29 cellular contexts compared by ENCODE assay signal in the genomic region with DNA sequence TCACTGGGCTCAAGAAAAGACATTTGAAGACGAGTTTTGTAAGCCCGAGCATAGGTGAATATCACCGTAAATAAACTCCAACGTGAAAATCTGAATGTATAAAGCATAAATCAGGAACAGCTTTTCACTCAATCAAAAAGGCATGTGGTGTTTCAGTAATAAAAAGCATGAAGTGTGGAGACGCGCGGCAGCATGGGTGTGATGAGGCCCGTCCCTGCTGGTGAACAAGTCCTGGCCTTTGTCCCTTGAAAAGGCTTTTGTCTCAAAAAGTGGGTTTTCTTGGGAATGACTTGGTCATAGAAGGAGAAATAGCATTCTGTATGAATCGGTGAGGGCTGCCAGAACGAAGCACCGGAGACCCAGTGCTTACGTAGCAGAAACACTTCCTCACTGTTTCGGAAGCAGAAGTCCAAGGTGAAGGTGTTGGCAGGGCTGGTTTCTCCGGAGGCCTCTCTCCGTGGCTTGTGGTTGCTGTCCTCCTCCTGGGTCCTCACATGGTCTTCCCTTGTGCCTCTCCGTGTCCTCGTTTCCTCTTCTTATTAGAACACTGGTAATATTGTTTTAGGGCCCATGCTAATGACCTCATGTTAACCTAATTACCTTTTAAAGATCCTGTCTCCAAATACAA. TPM values are rescaled to one million over a fixed set of nuclear protein-coding genes. Genes with fewer than 3 reads are reported as not detected.
A peak's percentile ranks its signal among the peaks of the same experiment; 100 is the strongest.
DNase-seq lines count a peak whose midpoint lies in the region; ATAC-seq, FAIRE-seq and TF ChIP-seq lines count a peak whose summit lies in the region.
"Had no signal": no experiment of that assay in that cellular context is flagged by ENCODE, and none has a peak within 500 bp of the region (broad histone marks: within the 10 kb centered on the region; RNA-seq: fewer than 3 reads in every experiment).

No MANE protein-coding gene starts in this region.

- no peak overlapping the region for H3K27ac Mint-ChIP-seq in naive thymus-derived CD8-positive, alpha-beta T cell
- no peak overlapping the region for H3K27ac Mint-ChIP-seq in CD4-positive, alpha-beta T cell
- H3K27ac Mint-ChIP-seq: activated CD4-positive, alpha-beta T cell treated with anti-CD3 and anti-CD28 coated beads, Interleukin-2, amount 10 ng/mL, durations not matched to agents 24 days and 14 days; activated naive CD8-positive, alpha-beta T cell treated with anti-CD3 and anti-CD28 coated beads, Interleukin-2, amount 50 U/mL, for 24 hours; dendritic cell treated with granulocyte-macrophage colony-stimulating factor and Interleukin-4, amounts not matched to agents 40 ng/mL and 50 ng/mL, for 4 days; memory B cell; stimulated activated naive CD8-positive, alpha-beta T cell treated with anti-CD3 and anti-CD28 coated beads, Interleukin-15, Interleukin-2, amounts not matched to agents 100 ng/mL and 50 ng/mL, for 24 hours; type B pancreatic cell had no signal

- no peak for TF ChIP-seq CTCF in endothelial cell of umbilical vein (IDR thresholded peaks at IDR 0.05; ENCODE audit: extremely low read depth in 1 of 2, insufficient read depth in 1 of 2, low read depth in 1 of 2, low read length in 2 of 2)
- no peak for TF ChIP-seq CTCF in spleen (IDR thresholded peaks at IDR 0.05 in 8 of 11, conservative IDR thresholded peaks at IDR 0.05 in 3 of 11)
- TF ChIP-seq CTCF in CD4-positive, alpha-beta T cell (IDR thresholded peaks at IDR 0.05) = no peak
- no peak for TF ChIP-seq CTCF in OCI-LY7 (conservative IDR thresholded peaks at IDR 0.05; ENCODE audit: low read length)

- H3K27me3 ChIP-seq in endothelial cell of umbilical vein (ENCODE audit: control insufficient read depth in 2 of 2, insufficient read depth in 2 of 2, low read length in 2 of 2) = no peaks in the 10 kb centered on the region
- H3K27me3 ChIP-seq in spleen (replicated peaks in 1 of 7) = peaks cover 0 to 4% (median 0%) of the 10 kb centered on the region in 7 donors
- no peaks in the 10 kb centered on the region for H3K27me3 ChIP-seq in CD4-positive, alpha-beta T cell (ENCODE audit: control insufficient read depth, insufficient read depth, low read length)

- POLR2A ChIA-PET in endothelial cell of umbilical vein (lab: Charles Lee) (no interaction called here), OCI-LY7 (lab: Charles Lee) (no interaction called here)
- POLR2A ChIA-PET in naive thymus-derived CD8-positive, alpha-beta T cell (lab: Charles Lee) = no interaction called here
- POLR2A ChIA-PET in CD4-positive, alpha-beta T cell (lab: Charles Lee) = no interaction called here

- no peak overlapping the region for H3K4me2 ChIP-seq in endothelial cell of umbilical vein (ENCODE audit: insufficient read depth, low read length)
- no peak overlapping the region for H3K4me2 ChIP-seq in OCI-LY7 (ENCODE audit: low read length)

- DNase-seq in HTR-8/SVneo (ENCODE audit: insufficient read length, low spot score) = no peak
- peak; percentile 27 for DNase-seq in SK-MEL-5 (ENCODE audit: low read depth, low spot score)
- no peak for DNase-seq in endothelial cell of umbilical vein (ENCODE audit: low read depth, low spot score)
- DNase-seq in spleen = peak; percentile 76
- DNase-seq in naive thymus-derived CD8-positive, alpha-beta T cell = no peak
- DNase-seq in activated T-cell treated with anti-CD3 and anti-CD28 coated beads for 4 hours = no peak
- DNase-seq in CD4-positive, alpha-beta T cell = no peak
- no peak for DNase-seq in OCI-LY7 (ENCODE audit: low spot score)
- DNase-seq: activated CD4-positive, alpha-beta T cell treated with anti-CD3 and anti-CD28 coated beads, Interleukin-2, amount 10 ng/mL, durations not matched to agents 24 days and 14 days; activated naive CD8-positive, alpha-beta T cell treated with anti-CD3 and anti-CD28 coated beads, Interleukin-2, amount 50 U/mL, for 24 hours; activated T-cell treated with anti-CD3 and anti-CD28 coated beads, Interleukin-2, amount 50 U/mL, for 48 hours; COR-L47; DMS79 treated with DMSO at 0.1 percent for 48 hours; GF-D8; NCI-H1048; NCI-H1930; NCI-H524 treated with DMSO at 0.1 percent for 48 hours; occipital lobe; RPMI8226; SK-N-SH; WERI-Rb-1 had no signal

- BruUV-seq in endothelial cell of umbilical vein (replicated peaks; lab: Mats Ljungman, UMichigan) = no TSS peak
- BruUV-seq in OCI-LY7 (replicated peaks; lab: Mats Ljungman, UMichigan) = no TSS peak

- TF ChIP-seq POLR2A in endothelial cell of umbilical vein (IDR thresholded peaks at IDR 0.05; ENCODE audit: low read depth, low read length) = no peak
- no peak for TF ChIP-seq POLR2A in spleen (IDR thresholded peaks at IDR 0.05)

- peaks cover 2 to 13% (median 7%) of the 10 kb centered on the region in 4 donors for H3K4me1 Mint-ChIP-seq in naive thymus-derived CD8-positive, alpha-beta T cell
- H3K4me1 Mint-ChIP-seq in CD4-positive, alpha-beta T cell (ENCODE audit: low read depth) = no peaks in the 10 kb centered on the region
- H3K4me1 Mint-ChIP-seq: memory B cell had no signal

- FAIRE-seq in HTR-8/SVneo (lab: Jason Lieb, UNC) = peak; percentile 33
- peak; percentile 63 for FAIRE-seq in endothelial cell of umbilical vein (lab: Jason Lieb, UNC)
- FAIRE-seq: endometrium had no signal

- no peak overlapping the region for H3K4me3 Mint-ChIP-seq in naive thymus-derived CD8-positive, alpha-beta T cell
- H3K4me3 Mint-ChIP-seq in CD4-positive, alpha-beta T cell = no peak overlapping the region
- H3K4me3 Mint-ChIP-seq: activated CD4-positive, alpha-beta T cell treated with anti-CD3 and anti-CD28 coated beads, Interleukin-2, amount 10 ng/mL, durations not matched to agents 24 days and 14 days; activated naive CD8-positive, alpha-beta T cell treated with anti-CD3 and anti-CD28 coated beads, Interleukin-2, amount 50 U/mL, for 24 hours; central memory CD8-positive, alpha-beta T cell; dendritic cell treated with granulocyte-macrophage colony-stimulating factor and Interleukin-4, amounts not matched to agents 40 ng/mL and 50 ng/mL, for 4 days; memory B cell; stimulated activated naive CD8-positive, alpha-beta T cell treated with anti-CD3 and anti-CD28 coated beads, Interleukin-15, Interleukin-2, amounts not matched to agents 100 ng/mL and 50 ng/mL, for 24 hours; type B pancreatic cell had no signal

- H4K20me1 ChIP-seq in endothelial cell of umbilical vein (replicated peaks; ENCODE audit: control insufficient read depth, extremely low read depth, insufficient read depth, low read length) (no peaks in the 10 kb centered on the region), OCI-LY7 (ENCODE audit: insufficient read depth, low read length) (no peaks in the 10 kb centered on the region)

- H3K9me2 ChIP-seq in OCI-LY7 (ENCODE audit: insufficient read depth, low read length) = no peaks in the 10 kb centered on the region
- H3K9me2 ChIP-seq: SK-N-SH had no signal

- H2AFZ ChIP-seq in endothelial cell of umbilical vein (ENCODE audit: low read depth, low read length) (no peak overlapping the region), OCI-LY7 (ENCODE audit: low read length) (no peak overlapping the region)

- H3K4me3 ChIP-seq in endothelial cell of umbilical vein (replicated peaks in 1 of 3; ENCODE audit: insufficient read depth in 1 of 3, low read depth in 1 of 3, low read length in 3 of 3) = no peak overlapping the region
- H3K4me3 ChIP-seq in spleen = no peak overlapping the region
- no peak overlapping the region for H3K4me3 ChIP-seq in OCI-LY7 (ENCODE audit: low read depth, low read length, poor library complexity, severe bottlenecking)
- H3K4me3 ChIP-seq: gastroesophageal sphincter had no signal

- H3K36me3 Mint-ChIP-seq in naive thymus-derived CD8-positive, alpha-beta T cell = no peaks in the 10 kb centered on the region
- no peaks in the 10 kb centered on the region for H3K36me3 Mint-ChIP-seq in CD4-positive, alpha-beta T cell (ENCODE audit: low read depth)
- H3K36me3 Mint-ChIP-seq: memory B cell, type B pancreatic cell had no signal

- no peaks in the 10 kb centered on the region for H3K9me3 Mint-ChIP-seq in naive thymus-derived CD8-positive, alpha-beta T cell
- no peaks in the 10 kb centered on the region for H3K9me3 Mint-ChIP-seq in CD4-positive, alpha-beta T cell
- H3K9me3 Mint-ChIP-seq: activated CD4-positive, alpha-beta T cell treated with anti-CD3 and anti-CD28 coated beads, Interleukin-2, amount 10 ng/mL, durations not matched to agents 24 days and 14 days; activated naive CD8-positive, alpha-beta T cell treated with anti-CD3 and anti-CD28 coated beads, Interleukin-2, amount 50 U/mL, for 24 hours; central memory CD8-positive, alpha-beta T cell; dendritic cell treated with granulocyte-macrophage colony-stimulating factor and Interleukin-4, amounts not matched to agents 40 ng/mL and 50 ng/mL, for 4 days; memory B cell; stimulated activated naive CD8-positive, alpha-beta T cell treated with anti-CD3 and anti-CD28 coated beads, Interleukin-15, Interleukin-2, amounts not matched to agents 100 ng/mL and 50 ng/mL, for 24 hours; type B pancreatic cell had no signal

- peaks cover 1 to 15% (median 5%) of the 10 kb centered on the region in 5 donors for H3K27me3 Mint-ChIP-seq in naive thymus-derived CD8-positive, alpha-beta T cell
- H3K27me3 Mint-ChIP-seq in CD4-positive, alpha-beta T cell = no peaks in the 10 kb centered on the region
- H3K27me3 Mint-ChIP-seq: stimulated activated naive CD8-positive, alpha-beta T cell treated with anti-CD3 and anti-CD28 coated beads, Interleukin-15, Interleukin-2, amounts not matched to agents 100 ng/mL and 50 ng/mL, for 24 hours had no signal

- H3K4me1 ChIP-seq in endothelial cell of umbilical vein (ENCODE audit: control insufficient read depth, extremely low read depth, insufficient read depth, low read length) (peaks cover 17% of the 10 kb centered on the region), spleen (peaks cover 0 to 21% (median 10%) of the 10 kb centered on the region in 6 donors), OCI-LY7 (ENCODE audit: insufficient read depth, low read length, poor library complexity, severe bottlenecking) (peaks cover 3% of the 10 kb centered on the region)
- H3K4me1 ChIP-seq: gastroesophageal sphincter had no signal

- H3K79me2 ChIP-seq in endothelial cell of umbilical vein (ENCODE audit: control insufficient read depth, insufficient read depth, low read length) (no peaks in the 10 kb centered on the region), OCI-LY7 (ENCODE audit: insufficient read depth, low read depth, low read length) (no peaks in the 10 kb centered on the region)

- H3K27ac ChIP-seq in endothelial cell of umbilical vein (ENCODE audit: insufficient read depth, low read depth, low read length) (peak overlapping the region; percentile 66), spleen (peak overlapping the region in 4 of 8 donors; percentile 2 to 32 (median 30)), OCI-LY7 (ENCODE audit: low read depth, low read length, poor library complexity, severe bottlenecking) (no peak overlapping the region)
- H3K27ac ChIP-seq in CD4-positive, alpha-beta T cell (ENCODE audit: low read depth, low read length) = no peak overlapping the region
- H3K27ac ChIP-seq: gastroesophageal sphincter, WERI-Rb-1 had no signal

- H3K36me3 ChIP-seq in endothelial cell of umbilical vein (ENCODE audit: control insufficient read depth in 2 of 2, extremely low read depth in 1 of 2, insufficient read depth in 2 of 2, low read length in 2 of 2) (no peaks in the 10 kb centered on the region), spleen (peaks cover 0 to 28% (median 0%) of the 10 kb centered on the region in 6 donors), OCI-LY7 (ENCODE audit: insufficient read depth, low read length) (no peaks in the 10 kb centered on the region)
- H3K36me3 ChIP-seq: gastroesophageal sphincter, WERI-Rb-1 had no signal

- dilution Hi-C loops in endothelial cell of umbilical vein (cut with MboI; ENCODE audit: extremely low pct_ligation_motif_present, low sequenced_read_pairs) = no loop called here

- WGBS in spleen, 5 donors = 65 to 83% (median 71%) methylated on average over 17 of the region's 17 CpGs

- in situ Hi-C loops in SK-MEL-5 (cut with HindIII; ENCODE audit: low pct_unique_long_range_greater_than_20kb, low sequenced_read_pairs) = no loop called here

- CTCF ChIA-PET in endothelial cell of umbilical vein (lab: Charles Lee) (no interaction called here), OCI-LY7 (lab: Charles Lee; ENCODE audit: unreplicated experiment) (no interaction called here)
- CTCF ChIA-PET in CD4-positive, alpha-beta T cell (lab: Charles Lee) = no interaction called here

- H3K9me1 ChIP-seq in endothelial cell of umbilical vein (replicated peaks; ENCODE audit: control insufficient read depth, extremely low read depth, insufficient read depth, low read length) = no peaks in the 10 kb centered on the region

- intact Hi-C loops in endothelial cell of umbilical vein (cut with micrococcal nuclease) (loop anchor here (2.0 kb wide), 1 partner anchor 46 kb away; no protein-coding TSS in a partner anchor), spleen (cut with DNase I; ENCODE audit: low total_unique reads) (no loop called here), OCI-LY7 (cut with micrococcal nuclease; ENCODE audit: unreplicated experiment) (no loop called here)
- intact Hi-C loops in CD4-positive, alpha-beta T cell (cut with DNase I, micrococcal nuclease) = no loop called here

- no peak overlapping the region for H3K9ac ChIP-seq in endothelial cell of umbilical vein (replicated peaks; ENCODE audit: extremely low read depth, insufficient read depth, low read length)
- H3K9ac ChIP-seq: SK-N-SH had no signal

- ATAC-seq in naive thymus-derived CD8-positive, alpha-beta T cell = no peak
- no peak for ATAC-seq in CD4-positive, alpha-beta T cell (ENCODE audit: poor library complexity)
- ATAC-seq: activated naive CD8-positive, alpha-beta T cell treated with anti-CD3 and anti-CD28 coated beads, Interleukin-2, amount 50 U/mL, for 24 hours; gastroesophageal sphincter; left lobe of liver had no signal

- H3K9me3 ChIP-seq in endothelial cell of umbilical vein (replicated peaks; ENCODE audit: control insufficient read depth, insufficient read depth, low read length) (no peaks in the 10 kb centered on the region), spleen (no peaks in the 10 kb centered on the region), OCI-LY7 (ENCODE audit: low read length) (no peaks in the 10 kb centered on the region)
- H3K9me3 ChIP-seq in CD4-positive, alpha-beta T cell (ENCODE audit: control insufficient read depth, low read length) = no peaks in the 10 kb centered on the region
- H3K9me3 ChIP-seq: gastroesophageal sphincter, SK-N-SH had no signal

RNA-seq across cellular contexts. Expression of gene ROPN1L, which starts 24.9 kb away (rescaled TPM):
- total RNA-seq in SK-MEL-5 (2014; rRNA removed; shearing (Covaris generic)) = 0.83 and 1.2 TPM in 2 replicates
- 0.86 TPM in 1 of 2 replicates, not detected in the other for polyA plus RNA-seq in SK-MEL-5 (2015; cell fraction: cytosol; rRNA removed)
- polyA plus RNA-seq in SK-MEL-5 (2015; cell fraction: nucleus; rRNA removed) = not detected in 2 replicates
- 0.55 and 0.60 TPM in 2 replicates for total RNA-seq in endothelial cell of umbilical vein
- 0.13 and 0.30 TPM in 2 replicates for polyA plus RNA-seq in endothelial cell of umbilical vein
- polyA plus RNA-seq in endothelial cell of umbilical vein (2011; cell fraction: cytosol; rRNA removed) = 0.28 and 0.34 TPM in 2 replicates
- polyA plus RNA-seq in endothelial cell of umbilical vein (2011; cell fraction: nucleus; rRNA removed) = 0.48 and 0.70 TPM in 2 replicates
- 0.24 TPM in 1 of 2 replicates, not detected in the other for polyA plus RNA-seq in endothelial cell of umbilical vein (2012)
- polyA minus RNA-seq in endothelial cell of umbilical vein = 0.74 TPM in 1 of 2 replicates, not detected in the other
- polyA minus RNA-seq in endothelial cell of umbilical vein (2011; cell fraction: cytosol; rRNA and poly(A)+ RNA removed) = not detected
- 1.5 and 2.5 TPM in 2 replicates for polyA minus RNA-seq in endothelial cell of umbilical vein (2011; cell fraction: nucleus; rRNA and poly(A)+ RNA removed)
- 10 to 100 TPM in 5 of 7 donors, 1 to 10 TPM in 2; 7.5 to 27.9 (median 15.7) TPM for total RNA-seq in spleen
- 1 to 10 TPM; 2.0 to 7.7 (median 2.4) TPM for polyA plus RNA-seq in spleen
- total RNA-seq in naive thymus-derived CD8-positive, alpha-beta T cell = under 1 TPM in 1 of 2 experiments, not detected in 1; 0.57 TPM
- polyA plus RNA-seq in naive thymus-derived CD8-positive, alpha-beta T cell = 1 to 10 TPM; 1.0 to 1.7 (median 1.6) TPM
- under 1 TPM; 0.42 to 0.58 TPM for total RNA-seq in CD4-positive, alpha-beta T cell
- total RNA-seq in OCI-LY7 (2014; rRNA removed; shearing (Covaris generic)) = 0.35 TPM in 1 of 2 replicates, not detected in the other
- total RNA-seq in OCI-LY7 (2022) = 0.36 TPM in 1 of 2 replicates, not detected in the other
- total RNA-seq: activated CD4-positive, alpha-beta T cell treated with anti-CD3 and anti-CD28 coated beads, Interleukin-2, amount 10 ng/mL, durations not matched to agents 24 days and 14 days had no signal

Comparison
In these comparisons a context has a peak if more than half of its experiments do, and no peak if none do; other contexts are left out.
1. DNase-seq: peak in SK-MEL-5 (single experiment) and spleen (single experiment); none in HTR-8/SVneo (single experiment), endothelial cell of umbilical vein (single experiment), naive thymus-derived CD8-positive, alpha-beta T cell (0 of 10), activated T-cell treated with anti-CD3 and anti-CD28 coated beads for 4 hours (single experiment), CD4-positive, alpha-beta T cell (0 of 10) and OCI-LY7 (single experiment).